10 cellular contexts compared by ENCODE assay signal in the genomic region with DNA sequence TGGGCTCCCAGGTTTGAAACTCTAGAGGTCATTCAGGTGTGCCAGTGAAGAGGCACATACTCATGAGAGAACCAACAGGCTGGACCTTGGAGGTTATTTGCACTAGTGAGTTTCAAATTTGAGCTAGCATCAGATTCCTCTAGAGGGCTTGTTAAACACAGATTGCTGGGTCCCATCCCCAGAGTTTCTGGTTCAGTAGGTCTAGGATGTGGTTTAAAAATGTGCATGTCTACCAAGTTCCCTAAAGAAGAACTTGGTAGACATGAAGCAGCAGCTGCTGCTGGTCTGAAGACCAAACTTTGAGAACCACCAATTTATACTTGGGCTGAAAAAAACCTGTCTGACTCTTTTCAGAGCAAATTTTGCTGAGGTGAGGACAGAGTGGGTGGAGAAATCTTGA.
A peak's percentile ranks its signal among the peaks of the same experiment; 100 is the strongest.
DNase-seq lines count a peak whose midpoint lies in the region; ATAC-seq and TF ChIP-seq lines count a peak whose summit lies in the region.
"Had no signal": no experiment of that assay in that cellular context is flagged by ENCODE, and none has a peak within 500 bp of the region (broad histone marks: within the 10 kb centered on the region; RNA-seq: fewer than 3 reads in every experiment).

No MANE protein-coding gene starts in this region.

- H3K9ac ChIP-seq in DND-41 (ENCODE audit: low read depth, low read length): no peak overlapping the region

- H3K36me3 ChIP-seq in DND-41 (ENCODE audit: insufficient read depth, low read length): no peaks in the 10 kb centered on the region

- H4K20me1 ChIP-seq in DND-41 (ENCODE audit: insufficient read depth, low read length): peaks cover 14% of the 10 kb centered on the region

- H3K27ac Mint-ChIP-seq in T-cell (peak overlapping the region; percentile 90 to 91), naive B cell (peak overlapping the region; percentile 21 to 99 (median 92))

- H3K4me3 ChIP-seq in DND-41 (ENCODE audit: low read depth in 1 of 2, low read length in 2 of 2): no peak overlapping the region

- no peak overlapping the region for H3K4me2 ChIP-seq in DND-41 (ENCODE audit: insufficient read depth, low read length)

- POLR2A ChIA-PET in T-cell (lab: Charles Lee): interaction anchor here in 1 of 2 donors (0.6 kb wide), 1 partner anchor 47 kb away, joined by 3 read pairs; no protein-coding TSS in a partner anchor

- H3K9me3 Mint-ChIP-seq in T-cell (no peaks in the 10 kb centered on the region), naive B cell (no peaks in the 10 kb centered on the region)

- TF ChIP-seq CTCF in DND-41 (IDR thresholded peaks at IDR 0.05; ENCODE audit: borderline replicate concordance, extremely low read depth, low read length, poor library complexity, severe bottlenecking): no peak

- H3K4me1 Mint-ChIP-seq in T-cell: peaks cover 84 to 89% (median 89%) of the 10 kb centered on the region in 3 donors
- H3K4me1 Mint-ChIP-seq in naive B cell: peaks cover 73 to 96% (median 87%) of the 10 kb centered on the region in 3 donors

- no peaks in the 10 kb centered on the region for H3K4me1 ChIP-seq in DND-41 (ENCODE audit: insufficient read depth, low read length)

- CTCF ChIA-PET in T-cell (lab: Charles Lee): interaction anchor here in 1 of 2 donors (0.6 kb wide), 1 partner anchor 19 kb away, joined by 12 read pairs; no protein-coding TSS in a partner anchor

- no peaks in the 10 kb centered on the region for H3K79me2 ChIP-seq in DND-41 (ENCODE audit: insufficient read depth, low read length)

- ATAC-seq in DND-41 (ENCODE audit: insufficient read depth, low read depth) (peak; percentile 58), GM21528 (IDR thresholded peaks at IDR 0.05; ENCODE audit: low FRiP score, unreplicated experiment) (peak; percentile 33), T-cell (replicated peaks in 1 of 4) (peak; percentile 64 to 76 (median 68)), naive B cell (ENCODE audit: low read depth in 2 of 2) (peak; percentile 89), HG03442 (IDR thresholded peaks at IDR 0.05; ENCODE audit: unreplicated experiment) (no peak)

- H2AFZ ChIP-seq in DND-41 (ENCODE audit: low read depth, low read length): no peak overlapping the region

- DNase-seq in DND-41 (no peak), T-cell (peak in 1 of 34 experiments; percentile 23), naive B cell (peak; percentile 65), NCI-H1092 (lab: John Stamatoyannopoulos, UW) (no peak), DMS53 treated with DMSO at 0.1 percent for 48 hours (lab: John Stamatoyannopoulos, UW; ENCODE audit: unreplicated experiment) (no peak), T1000 (lab: John Stamatoyannopoulos, UW) (no peak)
- DNase-seq: activated CD4-positive, alpha-beta T cell treated with anti-CD3 and anti-CD28 coated beads for 4 hours; NCI-H82 had no signal

- no peak overlapping the region for H3K27ac ChIP-seq in DND-41 (ENCODE audit: low read length)

- H3K36me3 Mint-ChIP-seq in T-cell: peaks cover 12% of the 10 kb centered on the region
- peaks cover 0 to 5% of the 10 kb centered on the region in 2 donors for H3K36me3 Mint-ChIP-seq in naive B cell

- H3K27me3 Mint-ChIP-seq in T-cell (no peaks in the 10 kb centered on the region), naive B cell (no peaks in the 10 kb centered on the region)

- peak overlapping the region; percentile 15 to 71 (median 48) for H3K4me3 Mint-ChIP-seq in T-cell
- peak overlapping the region; percentile 26 to 88 (median 78) for H3K4me3 Mint-ChIP-seq in naive B cell

- H3K9me3 ChIP-seq in DND-41 (ENCODE audit: insufficient read depth, low read length, severe bottlenecking): no peaks in the 10 kb centered on the region

- no peaks in the 10 kb centered on the region for H3K27me3 ChIP-seq in DND-41 (ENCODE audit: insufficient read depth, low read length, poor library complexity)
